15 cellular contexts compared by ENCODE assay signal in the genomic region with DNA sequence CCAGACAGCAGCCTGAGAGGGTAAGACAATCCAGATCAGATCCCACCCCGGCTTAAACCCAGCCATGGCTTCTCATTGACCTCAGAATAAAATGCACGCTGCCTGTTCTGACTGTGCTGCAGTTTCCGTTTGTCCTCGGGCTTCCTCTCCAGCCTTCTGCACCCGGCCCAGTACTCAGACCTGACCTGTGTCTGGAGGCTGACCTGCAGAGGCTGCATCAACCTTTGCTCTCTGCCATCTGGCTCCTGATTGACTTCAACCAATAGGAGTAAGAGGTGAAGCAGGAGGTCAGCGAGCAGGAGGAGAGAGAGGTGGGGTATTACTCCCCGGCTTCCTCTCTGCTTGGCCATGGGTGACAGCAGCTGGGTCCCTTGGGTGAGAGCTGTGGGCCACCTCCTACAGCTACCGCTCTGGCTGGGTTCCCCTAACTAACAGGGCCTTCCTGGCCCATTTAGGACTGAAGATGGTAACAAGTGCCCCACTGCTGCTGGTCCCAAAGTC. TPM values are rescaled to one million over a fixed set of nuclear protein-coding genes. Genes with fewer than 3 reads are reported as not detected.
DNase-seq lines count a peak whose midpoint lies in the region; ATAC-seq and FAIRE-seq lines count a peak whose summit lies in the region.
"Had no signal": no experiment of that assay in that cellular context is flagged by ENCODE, and none has a peak within 500 bp of the region (broad histone marks: within the 10 kb centered on the region; RNA-seq: fewer than 3 reads in every experiment).

No MANE protein-coding gene starts in this region.

- no peak for FAIRE-seq in urothelium cell line (lab: Jason Lieb, UNC)
- FAIRE-seq: frontal cortex had no signal

- H3K27ac ChIP-seq in CD8-positive, alpha-beta memory T cell (ENCODE audit: low read depth, low read length) = no peak overlapping the region
- H3K27ac ChIP-seq: adrenal gland had no signal

- H3K27ac Mint-ChIP-seq in memory B cell = peak overlapping the region; percentile 65
- H3K27ac Mint-ChIP-seq in CD8-positive, alpha-beta memory T cell = peak overlapping the region in 3 of 8 donors; percentile 22 to 92 (median 60)
- H3K27ac Mint-ChIP-seq in activated CD4-positive, alpha-beta T cell treated with anti-CD3 and anti-CD28 coated beads for 36 hours = no peak overlapping the region
- H3K27ac Mint-ChIP-seq: activated CD8-positive, alpha-beta T cell treated with anti-CD3 and anti-CD28 coated beads for 36 hours; dendritic cell treated with granulocyte-macrophage colony-stimulating factor and Interleukin-4, amounts not matched to agents 40 ng/mL and 50 ng/mL, for 4 days had no signal

- ATAC-seq in GM18517 (IDR thresholded peaks at IDR 0.05; ENCODE audit: unreplicated experiment) (peak; percentile 51), GM21576 (IDR thresholded peaks at IDR 0.05; ENCODE audit: unreplicated experiment) (peak; percentile 65), HG03432 (IDR thresholded peaks at IDR 0.05; ENCODE audit: unreplicated experiment) (peak; percentile 57), memory B cell (ENCODE audit: low read depth) (peak; percentile 91)
- no peak for ATAC-seq in activated CD4-positive, alpha-beta T cell treated with anti-CD3 and anti-CD28 coated beads for 36 hours
- ATAC-seq: activated CD8-positive, alpha-beta T cell treated with anti-CD3 and anti-CD28 coated beads for 36 hours had no signal

- no peaks in the 10 kb centered on the region for H3K27me3 ChIP-seq in CD8-positive, alpha-beta memory T cell (ENCODE audit: insufficient read depth, low read length, poor library complexity, severe bottlenecking)

- POLR2A ChIA-PET in CD8-positive, alpha-beta memory T cell (lab: Charles Lee) = no interaction called here
- POLR2A ChIA-PET in activated CD4-positive, alpha-beta T cell treated with anti-CD3 and anti-CD28 coated beads for 36 hours (lab: Charles Lee) = no interaction called here

- peak overlapping the region; percentile 43 for H3K4me3 Mint-ChIP-seq in memory B cell
- H3K4me3 Mint-ChIP-seq in CD8-positive, alpha-beta memory T cell = no peak overlapping the region
- no peak overlapping the region for H3K4me3 Mint-ChIP-seq in activated CD4-positive, alpha-beta T cell treated with anti-CD3 and anti-CD28 coated beads for 36 hours
- H3K4me3 Mint-ChIP-seq: activated CD8-positive, alpha-beta T cell treated with anti-CD3 and anti-CD28 coated beads for 36 hours; dendritic cell treated with granulocyte-macrophage colony-stimulating factor and Interleukin-4, amounts not matched to agents 40 ng/mL and 50 ng/mL, for 4 days had no signal

- DNase-seq in memory B cell (ENCODE audit: low spot score in 2 of 2) = peak; percentile 30 to 32
- DNase-seq in CD8-positive, alpha-beta memory T cell = no peak
- DNase-seq in urothelium cell line (ENCODE audit: low spot score) = no peak
- DNase-seq in activated CD4-positive, alpha-beta T cell treated with anti-CD3 and anti-CD28 coated beads for 36 hours = no peak
- DNase-seq in T-helper 1 cell = no peak
- DNase-seq: activated CD8-positive, alpha-beta T cell treated with anti-CD3 and anti-CD28 coated beads for 36 hours; NCI-H187 had no signal

- peaks cover 1% of the 10 kb centered on the region for H3K27me3 Mint-ChIP-seq in memory B cell
- H3K27me3 Mint-ChIP-seq in CD8-positive, alpha-beta memory T cell = peaks cover 9 to 17% of the 10 kb centered on the region in 2 donors
- H3K27me3 Mint-ChIP-seq in activated CD4-positive, alpha-beta T cell treated with anti-CD3 and anti-CD28 coated beads for 36 hours = peaks cover under 1% of the 10 kb centered on the region
- H3K27me3 Mint-ChIP-seq: activated CD8-positive, alpha-beta T cell treated with anti-CD3 and anti-CD28 coated beads for 36 hours had no signal

- H3K9me3 ChIP-seq in CD8-positive, alpha-beta memory T cell (ENCODE audit: low read length) = no peaks in the 10 kb centered on the region
- H3K9me3 ChIP-seq: adrenal gland, HAP-1 had no signal

- peaks cover 8% of the 10 kb centered on the region for H3K4me1 ChIP-seq in CD8-positive, alpha-beta memory T cell (ENCODE audit: insufficient read depth, low read length)
- H3K4me1 ChIP-seq: adrenal gland, HAP-1 had no signal

- CTCF ChIA-PET in CD8-positive, alpha-beta memory T cell (lab: Charles Lee) = no interaction called here
- CTCF ChIA-PET in activated CD4-positive, alpha-beta T cell treated with anti-CD3 and anti-CD28 coated beads for 36 hours (lab: Charles Lee) = no interaction called here

- no peaks in the 10 kb centered on the region for H3K36me3 Mint-ChIP-seq in memory B cell
- no peaks in the 10 kb centered on the region for H3K36me3 Mint-ChIP-seq in CD8-positive, alpha-beta memory T cell
- no peaks in the 10 kb centered on the region for H3K36me3 Mint-ChIP-seq in activated CD4-positive, alpha-beta T cell treated with anti-CD3 and anti-CD28 coated beads for 36 hours (ENCODE audit: low read depth)

- H3K4me1 Mint-ChIP-seq in memory B cell = peaks cover 30% of the 10 kb centered on the region
- H3K4me1 Mint-ChIP-seq in CD8-positive, alpha-beta memory T cell = peaks cover 0 to 13% (median 7%) of the 10 kb centered on the region in 3 donors
- H3K4me1 Mint-ChIP-seq in activated CD4-positive, alpha-beta T cell treated with anti-CD3 and anti-CD28 coated beads for 36 hours = peaks cover 3% of the 10 kb centered on the region

- intact Hi-C loops in activated CD4-positive, alpha-beta T cell treated with anti-CD3 and anti-CD28 coated beads for 36 hours (cut with DNase I, micrococcal nuclease) = no loop called here

- H3K9me3 Mint-ChIP-seq in memory B cell = peaks cover 2% of the 10 kb centered on the region
- H3K9me3 Mint-ChIP-seq in CD8-positive, alpha-beta memory T cell = peaks cover 0 to 6% (median 3%) of the 10 kb centered on the region in 5 donors
- H3K9me3 Mint-ChIP-seq in activated CD4-positive, alpha-beta T cell treated with anti-CD3 and anti-CD28 coated beads for 36 hours (ENCODE audit: low read depth) = peaks cover 5% of the 10 kb centered on the region

- H3K4me3 ChIP-seq in CD8-positive, alpha-beta memory T cell (ENCODE audit: low read length) = no peak overlapping the region
- H3K4me3 ChIP-seq: adrenal gland, HAP-1 had no signal

- H3K36me3 ChIP-seq in CD8-positive, alpha-beta memory T cell (ENCODE audit: insufficient read depth, low read length) = no peaks in the 10 kb centered on the region
- H3K36me3 ChIP-seq: adrenal gland, HAP-1 had no signal

RNA-seq across cellular contexts. Expression of a gene that starts 46.7 kb away (rescaled TPM):
- not detected for total RNA-seq in CD8-positive, alpha-beta memory T cell
- polyA plus RNA-seq in CD8-positive, alpha-beta memory T cell = not detected
- total RNA-seq in activated CD4-positive, alpha-beta T cell treated with anti-CD3 and anti-CD28 coated beads for 36 hours = not detected
- total RNA-seq: activated CD8-positive, alpha-beta T cell treated with anti-CD3 and anti-CD28 coated beads for 36 hours; adrenal gland; frontal cortex; T-helper 1 cell treated with Interleukin-12 subunit alpha and Interleukin-12 subunit beta and Interleukin-4 antibody, amounts not matched to agents 30 ng/mL and 1 ng/mL, for 36 hours had no signal
- polyA plus RNA-seq: adrenal gland had no signal

Comparison
In these comparisons a context has a peak if more than half of its experiments do, and no peak if none do; other contexts are left out.
1. DNase-seq: peak in memory B cell (2 of 2); none in CD8-positive, alpha-beta memory T cell (0 of 5), urothelium cell line (single experiment), activated CD4-positive, alpha-beta T cell treated with anti-CD3 and anti-CD28 coated beads for 36 hours (single experiment) and T-helper 1 cell (0 of 5).